ENCODE assay signal across 18 cellular contexts in genomic region chr3:190608850-190609589, GRCh38.
"Had no signal": no experiment of that assay in that cellular context is flagged by ENCODE, and none has a peak within 500 bp of the region (broad histone marks: within the 10 kb centered on the region; RNA-seq: fewer than 3 reads in every experiment).

No MANE protein-coding gene starts in this region.

- H3K4me3 ChIP-seq: esophagus muscularis mucosa, left ventricle myocardium inferior, lower lobe of right lung, pancreas had no signal

- H3K4me3 Mint-ChIP-seq: effector memory CD8-positive, alpha-beta T cell; immature natural killer cell; memory B cell; mesothelial cell of epicardium; natural killer cell; neural crest cell had no signal

- H3K4me1 ChIP-seq: esophagus muscularis mucosa, foreskin keratinocyte, left ventricle myocardium inferior, lower lobe of right lung had no signal

- H3K27ac ChIP-seq: epithelial cell of prostate, esophagus muscularis mucosa, foreskin keratinocyte, left ventricle myocardium inferior, lower lobe of right lung, pancreas had no signal

- H3K36me3 ChIP-seq: pancreas had no signal

- ATAC-seq: effector memory CD8-positive, alpha-beta T cell; foreskin keratinocyte; natural killer cell; pancreas; right cardiac atrium had no signal

- H3K9me3 Mint-ChIP-seq: immature natural killer cell had no signal

- H3K27ac Mint-ChIP-seq: effector memory CD8-positive, alpha-beta T cell; immature natural killer cell; memory B cell; mesothelial cell of epicardium; natural killer cell; progenitor cell of endocrine pancreas had no signal

- H3K27me3 Mint-ChIP-seq: effector memory CD8-positive, alpha-beta T cell; memory B cell; progenitor cell of endocrine pancreas had no signal

- DNase-seq: effector memory CD8-positive, alpha-beta T cell; foreskin keratinocyte; immature natural killer cell; left ventricle myocardium inferior; lower lobe of right lung; natural killer cell; nucleus accumbens; pancreas; right cardiac atrium; small intestine; stimulated activated CD4-positive, alpha-beta T cell treated with anti-CD3 and anti-CD28 coated beads, Interleukin-12 subunit alpha, Interleukin-12 subunit beta, amount 100 ng/mL, for 4 hours; stimulated activated naive CD4-positive, alpha-beta T cell treated with Interleukin-2 at 50 U/mL for 16 hours had no signal

- H3K4me1 Mint-ChIP-seq: memory B cell, mesothelial cell of epicardium had no signal

- H3K27me3 ChIP-seq: esophagus muscularis mucosa, foreskin keratinocyte, pancreas had no signal

- H3K9me3 ChIP-seq: esophagus muscularis mucosa, left ventricle myocardium inferior, lower lobe of right lung, pancreas had no signal
